9 cellular contexts compared by ENCODE assay signal in genomic region chr5:171418982-171419662, GRCh38. TPM values are rescaled to one million over a fixed set of nuclear protein-coding genes. Genes with fewer than 3 reads are reported as not detected.
DNase-seq lines count a peak whose midpoint lies in the region; ATAC-seq lines count a peak whose summit lies in the region.
"Had no signal": no experiment of that assay in that cellular context is flagged by ENCODE, and none has a peak within 500 bp of the region (broad histone marks: within the 10 kb centered on the region; RNA-seq: fewer than 3 reads in every experiment).

TSS of gene FGF18 (plus strand) at chr5:171419647. CDS start at chr5:171420200, 553 bp downstream.

- H3K27me3 ChIP-seq in NT2/D1 (ENCODE audit: insufficient read depth, insufficient read length) (peaks cover 31% of the 10 kb centered on the region), right cardiac atrium (ENCODE audit: control insufficient read depth, insufficient read depth) (no peaks in the 10 kb centered on the region), SJCRH30 (no peaks in the 10 kb centered on the region)

- peak; percentile 7 for DNase-seq in DMS79 treated with DMSO at 0.1 percent for 48 hours (lab: John Stamatoyannopoulos, UW)
- no peak for DNase-seq in DMS79 (lab: John Stamatoyannopoulos, UW)
- peak; percentile 57 for DNase-seq in NT2/D1 (ENCODE audit: low read depth, low spot score)
- DNase-seq in activated naive CD8-positive, alpha-beta T cell treated with anti-CD3 and anti-CD28 coated beads, Interleukin-2, amount 50 U/mL, for 24 hours, result peak; percentile 45
- DNase-seq in right cardiac atrium, result peak; percentile 80 to 85 (median 83)
- peak; percentile 69 for DNase-seq in sciatic nerve (ENCODE audit: low spot score)
- DNase-seq in SJCRH30, result no peak

- intact Hi-C loops in right cardiac atrium (cut with DNase I), result loop anchor here in 2 of 4 donors (5.0 to 10.0 kb wide), 3 partner anchors 428 to 636 kb away; no protein-coding TSS in a partner anchor
- intact Hi-C loops in sciatic nerve (cut with DNase I), result loop anchor here (10.0 kb wide), 1 partner anchor 486 kb away; no protein-coding TSS in a partner anchor

- peaks cover 18% of the 10 kb centered on the region for H3K27me3 Mint-ChIP-seq in activated naive CD8-positive, alpha-beta T cell treated with anti-CD3 and anti-CD28 coated beads, Interleukin-2, amount 50 U/mL, for 24 hours

- H3K9me3 ChIP-seq in NT2/D1 (ENCODE audit: insufficient read depth, low read length), result no peaks in the 10 kb centered on the region
- no peaks in the 10 kb centered on the region for H3K9me3 ChIP-seq in right cardiac atrium (ENCODE audit: control insufficient read depth, low read length)
- no peaks in the 10 kb centered on the region for H3K9me3 ChIP-seq in SJCRH30 (replicated peaks)

- peaks cover 2% of the 10 kb centered on the region for H3K36me3 ChIP-seq in NT2/D1 (ENCODE audit: insufficient read depth, insufficient read length, low read length)
- peaks cover 4% of the 10 kb centered on the region for H3K36me3 ChIP-seq in SJCRH30

- peaks cover 2% of the 10 kb centered on the region for H3K36me3 Mint-ChIP-seq in activated naive CD8-positive, alpha-beta T cell treated with anti-CD3 and anti-CD28 coated beads, Interleukin-2, amount 50 U/mL, for 24 hours (ENCODE audit: low read depth)

- H3K27ac ChIP-seq in right cardiac atrium (ENCODE audit: low read length) (no peak within 1 kb of the TSS), SJCRH30 (no peak within 1 kb of the TSS)
- H3K27ac ChIP-seq: epithelial cell of prostate had no signal

- H3K4me3 Mint-ChIP-seq in activated naive CD8-positive, alpha-beta T cell treated with anti-CD3 and anti-CD28 coated beads, Interleukin-2, amount 50 U/mL, for 24 hours, result peak within 1 kb of the TSS; percentile 69

- peak; percentile 53 for ATAC-seq in HG02840 (IDR thresholded peaks at IDR 0.05; ENCODE audit: low FRiP score, unreplicated experiment)
- ATAC-seq in activated naive CD8-positive, alpha-beta T cell treated with anti-CD3 and anti-CD28 coated beads, Interleukin-2, amount 50 U/mL, for 24 hours, result peak; percentile 38
- peak; percentile 66 to 80 for ATAC-seq in right cardiac atrium
- ATAC-seq in sciatic nerve, result peak; percentile 73

- no peak within 1 kb of the TSS for H3K27ac Mint-ChIP-seq in activated naive CD8-positive, alpha-beta T cell treated with anti-CD3 and anti-CD28 coated beads, Interleukin-2, amount 50 U/mL, for 24 hours

- H3K4me3 ChIP-seq in NT2/D1 (ENCODE audit: insufficient read length, low read depth), result peak within 1 kb of the TSS; percentile 55
- peak within 1 kb of the TSS; percentile 69 for H3K4me3 ChIP-seq in right cardiac atrium (ENCODE audit: low read length)
- H3K4me3 ChIP-seq in SJCRH30, result no peak within 1 kb of the TSS

- H3K4me1 Mint-ChIP-seq in activated naive CD8-positive, alpha-beta T cell treated with anti-CD3 and anti-CD28 coated beads, Interleukin-2, amount 50 U/mL, for 24 hours, result peaks cover 12% of the 10 kb centered on the region

- no peaks in the 10 kb centered on the region for H3K9me3 Mint-ChIP-seq in activated naive CD8-positive, alpha-beta T cell treated with anti-CD3 and anti-CD28 coated beads, Interleukin-2, amount 50 U/mL, for 24 hours

- peak within 1 kb of the TSS; percentile 76 for H3K9ac ChIP-seq in NT2/D1 (ENCODE audit: insufficient read length, low read depth)

- H3K4me1 ChIP-seq in NT2/D1 (ENCODE audit: insufficient read depth, insufficient read length) (peaks cover 10% of the 10 kb centered on the region), right cardiac atrium (ENCODE audit: control insufficient read depth, insufficient read depth, low read length) (no peaks in the 10 kb centered on the region), SJCRH30 (no peaks in the 10 kb centered on the region)

- WGBS in right cardiac atrium, result under 1% methylated on average over 70 of the region's 70 CpGs

RNA-seq across cellular contexts. Expression of gene FGF18, which starts in this region (rescaled TPM):
- total RNA-seq in right cardiac atrium, result 1 to 10 TPM; 1.3 to 4.3 (median 1.9) TPM
- 1.2 TPM for polyA plus RNA-seq in right cardiac atrium
- 15.8 TPM for total RNA-seq in sciatic nerve
- total RNA-seq in SJCRH30 (2014; rRNA removed; shearing (Covaris generic)), result 0.18 TPM in 1 of 2 replicates, not detected in the other

Comparison
In these comparisons a context has a peak if more than half of its experiments do, and no peak if none do; other contexts are left out.
1. DNase-seq: peak in DMS79 treated with DMSO at 0.1 percent for 48 hours (single experiment), NT2/D1 (single experiment), activated naive CD8-positive, alpha-beta T cell treated with anti-CD3 and anti-CD28 coated beads, Interleukin-2, amount 50 U/mL, for 24 hours (single experiment), right cardiac atrium (3 of 3) and sciatic nerve (single experiment); none in DMS79 (single experiment) and SJCRH30 (0 of 2).
2. Peak in every context shown above with its lines, with median percentiles within 50 percentile points of each other: ATAC-seq.